ENCODE assay signal across 2 cellular contexts in genomic region chrX:12814434-12814833, GRCh38.
TF ChIP-seq lines count a peak whose summit lies in the region.

No MANE protein-coding gene starts in this region.

TF ChIP-seq in HCT116, 20 proteins besides CTCF, POLR2A, EP300 and RAD21:
- TF ChIP-seq SIN3A (IDR thresholded peaks at IDR 0.05; ENCODE audit: low read depth) (no peak), ZBTB33 (IDR thresholded peaks at IDR 0.05; ENCODE audit: extremely low read depth, insufficient replicate concordance, low read length) (no peak), MAX (IDR thresholded peaks at IDR 0.05) (no peak), JUND (IDR thresholded peaks at IDR 0.05) (no peak), FOSL1 (IDR thresholded peaks at IDR 0.05; ENCODE audit: low read depth) (no peak), ATF3 (IDR thresholded peaks at IDR 0.05) (no peak)

TF ChIP-seq in GM12878, 131 proteins besides CTCF, POLR2A, EP300 and RAD21:
- TF ChIP-seq RELA (IDR thresholded peaks at IDR 0.05; ENCODE audit: borderline replicate concordance, partially characterized antibody) (no peak), HDAC6 (IDR thresholded peaks at IDR 0.05; ENCODE audit: unreplicated experiment) (no peak), HDAC2 (IDR thresholded peaks at IDR 0.05) (no peak), NR2C2 (IDR thresholded peaks at IDR 0.05; ENCODE audit: borderline replicate concordance, control insufficient read depth, insufficient read length, low read depth) (no peak), GATAD2B (conservative IDR thresholded peaks at IDR 0.05; ENCODE audit: low read depth) (no peak), YY1 (IDR thresholded peaks at IDR 0.05; ENCODE audit: low read depth, low read length) (peak; percentile 51; the same call in 1 of the 2 replicates), PAX8 (IDR thresholded peaks at IDR 0.05) (no peak), MXI1 (IDR thresholded peaks at IDR 0.05; ENCODE audit: low read depth, low read length) (no peak), RUNX3 (IDR thresholded peaks at IDR 0.05; ENCODE audit: low read length) (peak; percentile 67), RFX5 (IDR thresholded peaks at IDR 0.05; ENCODE audit: low read depth, low read length) (no peak), USF1 (IDR thresholded peaks at IDR 0.05; ENCODE audit: borderline replicate concordance, extremely low read length, insufficient read depth, low read depth, low read length) (no peak), RB1 (IDR thresholded peaks at IDR 0.05; ENCODE audit: borderline replicate concordance) (peak; percentile 38; the same call in 1 of the 2 replicates), EED (IDR thresholded peaks at IDR 0.05; ENCODE audit: low read depth) (no peak), NR2F1 (conservative IDR thresholded peaks at IDR 0.05) (no peak), FOXK2 (IDR thresholded peaks at IDR 0.05) (no peak), ZNF384 (IDR thresholded peaks at IDR 0.05; ENCODE audit: borderline replicate concordance, low read depth, low read length) (no peak), CBFB (IDR thresholded peaks at IDR 0.05; ENCODE audit: low read depth) (no peak), CHD1 (IDR thresholded peaks at IDR 0.05; ENCODE audit: low read depth, low read length) (no peak), CREB1 (IDR thresholded peaks at IDR 0.05; ENCODE audit: low read depth) (no peak), SREBF2 (IDR thresholded peaks at IDR 0.05; ENCODE audit: low read length) (no peak), ZNF622 (IDR thresholded peaks at IDR 0.05) (no peak), ASH2L (IDR thresholded peaks at IDR 0.05; ENCODE audit: borderline replicate concordance, low read depth) (no peak), REST (IDR thresholded peaks at IDR 0.05; ENCODE audit: low read depth, low read length) (no peak), RAD51 (IDR thresholded peaks at IDR 0.05) (no peak), NR2C1 (IDR thresholded peaks at IDR 0.05) (no peak), EZH2 (IDR thresholded peaks at IDR 0.05; ENCODE audit: borderline replicate concordance, control insufficient read depth, low read depth, low read length) (no peak), SREBF1 (IDR thresholded peaks at IDR 0.05; ENCODE audit: low read length) (no peak), STAT3 (IDR thresholded peaks at IDR 0.05; ENCODE audit: low read depth, low read length) (no peak), IKZF1 (conservative IDR thresholded peaks at IDR 0.05) (no peak), SMAD5 (IDR thresholded peaks at IDR 0.05; ENCODE audit: low read depth) (no peak), RCOR1 (conservative IDR thresholded peaks at IDR 0.05; ENCODE audit: low read depth, low read length) (no peak), TARDBP (IDR thresholded peaks at IDR 0.05; ENCODE audit: borderline replicate concordance) (no peak), SMAD1 (IDR thresholded peaks at IDR 0.05; ENCODE audit: low read depth, partially characterized antibody) (no peak), SMC3 (IDR thresholded peaks at IDR 0.05; ENCODE audit: borderline replicate concordance, low read length) (peak; percentile 98)
TF ChIP-seq in GM12878: peak in this region for 4.
